Comparison of ENCODE assay signal across 1 cellular context in genomic region chr9:136011703-136012496, GRCh38.
TF ChIP-seq lines count a peak whose summit lies in the region.

No MANE protein-coding gene starts in this region.

TF ChIP-seq in HepG2, 621 proteins besides CTCF, POLR2A, EP300 and RAD21 (continued from another document and continues in another):
- peak; percentile 83; the same call in 2 of the 3 replicates for TF ChIP-seq MXI1 (IDR thresholded peaks at IDR 0.05; ENCODE audit: borderline replicate concordance, low read depth, low read length)
- TF ChIP-seq ZNF275 (CRISPR knock-in tag; IDR thresholded peaks at IDR 0.05; ENCODE audit: borderline replicate concordance): no peak; the same call in 1 of the 2 replicates
- no peak for TF ChIP-seq MATR3 (CRISPR knock-in tag; IDR thresholded peaks at IDR 0.05)
- TF ChIP-seq MEIS1 (CRISPR knock-in tag; IDR thresholded peaks at IDR 0.05; ENCODE audit: borderline replicate concordance): peak; percentile 84; the same call in 1 of the 2 replicates
- peak; percentile 57; the same call in 1 of the 2 replicates for TF ChIP-seq HES4 (CRISPR knock-in tag; IDR thresholded peaks at IDR 0.05; ENCODE audit: borderline replicate concordance)
- peak; percentile 80; the same call in 1 of the 2 replicates for TF ChIP-seq ZNF552 (CRISPR knock-in tag; IDR thresholded peaks at IDR 0.05; ENCODE audit: borderline replicate concordance)
- TF ChIP-seq ZNF20 (CRISPR knock-in tag; IDR thresholded peaks at IDR 0.05): no peak
- peak; percentile 67 for TF ChIP-seq AHDC1 (CRISPR knock-in tag; IDR thresholded peaks at IDR 0.05; ENCODE audit: borderline replicate concordance)
- peak; percentile 52; the same call in 1 of the 2 replicates for TF ChIP-seq ELF4 (CRISPR knock-in tag; IDR thresholded peaks at IDR 0.05; ENCODE audit: borderline replicate concordance)
- TF ChIP-seq RORA (CRISPR knock-in tag; IDR thresholded peaks at IDR 0.05): no peak
- peak; percentile 99 for TF ChIP-seq IKZF5 (CRISPR knock-in tag; IDR thresholded peaks at IDR 0.05)
- TF ChIP-seq ZNF605 (CRISPR knock-in tag; IDR thresholded peaks at IDR 0.05): peak; percentile 93
- TF ChIP-seq HOXA9 (CRISPR knock-in tag; IDR thresholded peaks at IDR 0.05; ENCODE audit: borderline replicate concordance): no peak
- TF ChIP-seq ZNF737 (CRISPR knock-in tag; IDR thresholded peaks at IDR 0.05; ENCODE audit: borderline replicate concordance): 0 out of 2 replicates have a peak, but pooled peaks have one; percentile 16
- TF ChIP-seq KDM4B (CRISPR knock-in tag; IDR thresholded peaks at IDR 0.05): no peak
- no peak; the same call in 1 of the 2 replicates for TF ChIP-seq ZBTB33 (CRISPR knock-in tag; IDR thresholded peaks at IDR 0.05)
- TF ChIP-seq CERS6 (CRISPR knock-in tag; IDR thresholded peaks at IDR 0.05): no peak
- peak; percentile 25; the same call in 1 of the 2 replicates for TF ChIP-seq ZNF850 (CRISPR knock-in tag; conservative IDR thresholded peaks at IDR 0.05)
- TF ChIP-seq ZNF646 (CRISPR knock-in tag; IDR thresholded peaks at IDR 0.05): no peak
- TF ChIP-seq ZNF543 (CRISPR knock-in tag; IDR thresholded peaks at IDR 0.05): peak; percentile 96
- no peak; the same call in 1 of the 2 replicates for TF ChIP-seq CENPBD1 (CRISPR knock-in tag; IDR thresholded peaks at IDR 0.05; ENCODE audit: borderline replicate concordance, low read depth)
- TF ChIP-seq PAWR (CRISPR knock-in tag; IDR thresholded peaks at IDR 0.05; ENCODE audit: borderline replicate concordance): peak; percentile 97; the same call in 1 of the 2 replicates
- TF ChIP-seq IRF2 (CRISPR knock-in tag; IDR thresholded peaks at IDR 0.05): peak; percentile 93
- no peak for TF ChIP-seq ETS1 (CRISPR knock-in tag; IDR thresholded peaks at IDR 0.05)
- TF ChIP-seq ZNF629 (CRISPR knock-in tag; conservative IDR thresholded peaks at IDR 0.05): no peak
- TF ChIP-seq ZNF335 (CRISPR knock-in tag; IDR thresholded peaks at IDR 0.05): peak; percentile 82; the same call in 1 of the 2 replicates
- peak; percentile 91 for TF ChIP-seq KAT8 (CRISPR knock-in tag; IDR thresholded peaks at IDR 0.05)
- peak; percentile 87 for TF ChIP-seq ZNF768 (CRISPR knock-in tag; IDR thresholded peaks at IDR 0.05)
- TF ChIP-seq THAP9 (CRISPR knock-in tag; IDR thresholded peaks at IDR 0.05; ENCODE audit: borderline replicate concordance): peak; percentile 93
- peak; percentile 56; the same call in 1 of the 2 replicates for TF ChIP-seq ZNF749 (CRISPR knock-in tag; IDR thresholded peaks at IDR 0.05; ENCODE audit: borderline replicate concordance)
- TF ChIP-seq FOXA3 (CRISPR knock-in tag; IDR thresholded peaks at IDR 0.05): peak; percentile 67; the same call in 1 of the 2 replicates
- TF ChIP-seq REL (CRISPR knock-in tag; conservative IDR thresholded peaks at IDR 0.05): no peak
- TF ChIP-seq ZMAT5 (CRISPR knock-in tag; IDR thresholded peaks at IDR 0.05; ENCODE audit: borderline replicate concordance, low read depth): 0 out of 2 replicates have a peak, but pooled peaks have one; percentile 32
